In the genomic region with DNA sequence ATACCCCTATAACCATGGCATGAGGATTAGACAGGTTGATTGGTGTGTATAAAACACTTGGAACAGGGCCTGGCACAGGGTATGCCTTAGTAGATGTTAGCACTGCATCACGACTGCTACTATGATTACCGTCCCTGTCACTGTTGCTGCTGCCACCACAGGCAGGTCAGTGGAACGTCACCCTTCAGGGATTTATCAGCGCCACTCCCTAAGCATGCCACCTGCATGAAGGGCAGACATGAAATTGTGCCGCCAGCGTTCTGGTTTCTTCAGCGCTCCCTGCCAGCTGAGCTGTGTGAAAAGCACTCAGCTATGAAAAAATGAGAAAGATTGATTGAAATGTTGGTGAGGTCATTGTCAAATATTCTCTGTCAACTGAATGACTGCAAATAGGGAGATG, we compare ENCODE assay signal across 12 cellular contexts.
DNase-seq lines count a peak whose midpoint lies in the region; ATAC-seq and TF ChIP-seq lines count a peak whose summit lies in the region.
"Had no signal": no experiment of that assay in that cellular context is flagged by ENCODE, and none has a peak within 500 bp of the region (broad histone marks: within the 10 kb centered on the region; RNA-seq: fewer than 3 reads in every experiment).

No MANE protein-coding gene starts in this region.

- no peak overlapping the region for H2AFZ ChIP-seq in OCI-LY7 (ENCODE audit: low read length)
- no peak overlapping the region for H2AFZ ChIP-seq in parathyroid adenoma

- CTCF ChIA-PET in OCI-LY7 (lab: Charles Lee; ENCODE audit: unreplicated experiment) = no interaction called here
- CTCF ChIA-PET in CD8-positive, alpha-beta memory T cell (lab: Charles Lee) = no interaction called here

- H3K4me2 ChIP-seq in OCI-LY7 (ENCODE audit: low read length) (no peak overlapping the region), parathyroid adenoma (ENCODE audit: low read length) (no peak overlapping the region)

- H3K36me3 ChIP-seq in OCI-LY7 (ENCODE audit: insufficient read depth, low read length) = no peaks in the 10 kb centered on the region
- H3K36me3 ChIP-seq in parathyroid adenoma (ENCODE audit: control insufficient read depth, insufficient read depth, low read length) = no peaks in the 10 kb centered on the region
- H3K36me3 ChIP-seq in CD8-positive, alpha-beta memory T cell (ENCODE audit: insufficient read depth, low read length) = no peaks in the 10 kb centered on the region
- H3K36me3 ChIP-seq: thoracic aorta had no signal

- no peak for ATAC-seq in HG02759 (IDR thresholded peaks at IDR 0.05; ENCODE audit: unreplicated experiment)

- DNase-seq in NCI-H1417 (lab: John Stamatoyannopoulos, UW) (peak; percentile 19 to 54 (median 25)), NCI-H1417 treated with DMSO at 0.1 percent for 48 hours (lab: John Stamatoyannopoulos, UW) (no peak), OCI-LY7 (ENCODE audit: low spot score) (peak; percentile 35), NCI-H1092 (lab: John Stamatoyannopoulos, UW) (no peak)
- peak; percentile 66 for DNase-seq in Jurkat, Clone E6-1 (ENCODE audit: low read depth, low spot score)
- DNase-seq in CD8-positive, alpha-beta memory T cell = no peak
- DNase-seq: foreskin fibroblast had no signal

- H3K9me3 Mint-ChIP-seq in CD8-positive, alpha-beta memory T cell = peaks cover 0 to 8% (median 4%) of the 10 kb centered on the region in 5 donors
- H3K9me3 Mint-ChIP-seq: activated naive CD4-positive, alpha-beta T cell treated with anti-CD3 and anti-CD28 coated beads, Interleukin-2, amount 50 U/mL, for 24 hours had no signal

- peaks cover 24 to 27% of the 10 kb centered on the region in 2 donors for H3K27me3 Mint-ChIP-seq in CD8-positive, alpha-beta memory T cell

- POLR2A ChIA-PET in OCI-LY7 (lab: Charles Lee) = no interaction called here
- POLR2A ChIA-PET in CD8-positive, alpha-beta memory T cell (lab: Charles Lee) = no interaction called here

- TF ChIP-seq CTCF in OCI-LY7 (conservative IDR thresholded peaks at IDR 0.05; ENCODE audit: low read length) (peak; percentile 67), parathyroid adenoma (IDR thresholded peaks at IDR 0.05) (peak; percentile 21)

- no TSS peak for BruUV-seq in OCI-LY7 (replicated peaks; lab: Mats Ljungman, UMichigan)

- H3K27ac ChIP-seq in OCI-LY7 (ENCODE audit: low read depth, low read length, poor library complexity, severe bottlenecking) = no peak overlapping the region
- H3K27ac ChIP-seq in parathyroid adenoma = no peak overlapping the region
- no peak overlapping the region for H3K27ac ChIP-seq in CD8-positive, alpha-beta memory T cell (ENCODE audit: low read depth, low read length)
- H3K27ac ChIP-seq: HL-60, thoracic aorta had no signal

- peaks cover 0 to 7% (median 5%) of the 10 kb centered on the region in 3 donors for H3K4me1 Mint-ChIP-seq in CD8-positive, alpha-beta memory T cell
- H3K4me1 Mint-ChIP-seq: activated naive CD4-positive, alpha-beta T cell treated with anti-CD3 and anti-CD28 coated beads, Interleukin-2, amount 50 U/mL, for 24 hours had no signal

- H3K4me1 ChIP-seq in OCI-LY7 (ENCODE audit: insufficient read depth, low read length, poor library complexity, severe bottlenecking) = no peaks in the 10 kb centered on the region
- H3K4me1 ChIP-seq in parathyroid adenoma = no peaks in the 10 kb centered on the region
- no peaks in the 10 kb centered on the region for H3K4me1 ChIP-seq in CD8-positive, alpha-beta memory T cell (ENCODE audit: insufficient read depth, low read length)

- H3K36me3 Mint-ChIP-seq in CD8-positive, alpha-beta memory T cell = no peaks in the 10 kb centered on the region

- no peaks in the 10 kb centered on the region for H3K9me2 ChIP-seq in OCI-LY7 (ENCODE audit: insufficient read depth, low read length)

- H3K27ac Mint-ChIP-seq in CD8-positive, alpha-beta memory T cell = no peak overlapping the region
- H3K27ac Mint-ChIP-seq: activated naive CD4-positive, alpha-beta T cell treated with anti-CD3 and anti-CD28 coated beads, Interleukin-2, amount 50 U/mL, for 24 hours had no signal

- no peaks in the 10 kb centered on the region for H3K79me2 ChIP-seq in OCI-LY7 (ENCODE audit: insufficient read depth, low read depth, low read length)
- H3K79me2 ChIP-seq in parathyroid adenoma = no peaks in the 10 kb centered on the region

- no peaks in the 10 kb centered on the region for H4K20me1 ChIP-seq in OCI-LY7 (ENCODE audit: insufficient read depth, low read length)

- no peak overlapping the region for H3K9ac ChIP-seq in parathyroid adenoma

- H3K4me3 Mint-ChIP-seq in CD8-positive, alpha-beta memory T cell = no peak overlapping the region
- H3K4me3 Mint-ChIP-seq: activated naive CD4-positive, alpha-beta T cell treated with anti-CD3 and anti-CD28 coated beads, Interleukin-2, amount 50 U/mL, for 24 hours had no signal

- H3K9me3 ChIP-seq in OCI-LY7 (ENCODE audit: low read length) (no peaks in the 10 kb centered on the region), parathyroid adenoma (ENCODE audit: control insufficient read depth, low read length) (no peaks in the 10 kb centered on the region)
- H3K9me3 ChIP-seq in CD8-positive, alpha-beta memory T cell (ENCODE audit: low read length) = no peaks in the 10 kb centered on the region

- no peak overlapping the region for H3K4me3 ChIP-seq in Jurkat, Clone E6-1 (ENCODE audit: low read length)
- H3K4me3 ChIP-seq in OCI-LY7 (ENCODE audit: low read depth, low read length, poor library complexity, severe bottlenecking) = no peak overlapping the region
- H3K4me3 ChIP-seq in parathyroid adenoma (ENCODE audit: low read depth, low read length) = no peak overlapping the region
- H3K4me3 ChIP-seq in CD8-positive, alpha-beta memory T cell (ENCODE audit: low read length) = no peak overlapping the region
- H3K4me3 ChIP-seq: thoracic aorta had no signal

- no peaks in the 10 kb centered on the region for H3K27me3 ChIP-seq in parathyroid adenoma (ENCODE audit: control insufficient read depth, insufficient read depth, low read length)
- H3K27me3 ChIP-seq in CD8-positive, alpha-beta memory T cell (ENCODE audit: insufficient read depth, low read length, poor library complexity, severe bottlenecking) = no peaks in the 10 kb centered on the region

- intact Hi-C loops in OCI-LY7 (cut with micrococcal nuclease; ENCODE audit: unreplicated experiment) = no loop called here

Comparison
In these comparisons a context has a peak if more than half of its experiments do, and no peak if none do; other contexts are left out.
1. DNase-seq: peak in NCI-H1417 (3 of 3), Jurkat, Clone E6-1 (single experiment) and OCI-LY7 (single experiment); none in NCI-H1417 treated with DMSO at 0.1 percent for 48 hours (single experiment), CD8-positive, alpha-beta memory T cell (0 of 5) and NCI-H1092 (single experiment).